ENCODE assay signal across 8 cellular contexts in genomic region chr12:12398026-12398859, GRCh38. TPM values are rescaled to one million over a fixed set of nuclear protein-coding genes. Genes with fewer than 3 reads are reported as not detected.
A peak's percentile ranks its signal among the peaks of the same experiment; 100 is the strongest.
DNase-seq lines count a peak whose midpoint lies in the region; ATAC-seq and TF ChIP-seq lines count a peak whose summit lies in the region.

No MANE protein-coding gene starts in this region.

- H3K27me3 ChIP-seq in HCT116 (ENCODE audit: insufficient read depth, low read length): no peaks in the 10 kb centered on the region
- H3K27me3 ChIP-seq in stomach: no peaks in the 10 kb centered on the region

- 48 to 53% (median 52%) methylated on average over 7 of the region's 7 CpGs for WGBS in stomach, 5 donors

- H3K9me3 Mint-ChIP-seq in activated naive CD4-positive, alpha-beta T cell treated with anti-CD3 and anti-CD28 coated beads, Interleukin-2, amount 10 ng/mL, durations not matched to agents 7 days and 5 days: no peaks in the 10 kb centered on the region

- TF ChIP-seq RAD21 in HCT116 (IDR thresholded peaks at IDR 0.05; ENCODE audit: low read depth): peak; percentile 33

- TF ChIP-seq CTCF in HCT116 (IDR thresholded peaks at IDR 0.05 in 2 of 3, conservative IDR thresholded peaks at IDR 0.05 in 1 of 3; ENCODE audit: borderline replicate concordance in 1 of 3, insufficient read depth in 1 of 3, low read depth in 2 of 3, low read length in 2 of 3) (peak in 2 of 3 experiments; percentile 15 to 22; a peak in 3 of 6 replicates), stomach (IDR thresholded peaks at IDR 0.05) (peak in 2 of 7 experiments; percentile 9)

- ATAC-seq in HCT116 (peak; percentile 53), T-helper 17 cell (no peak), left cardiac atrium (peak; percentile 87 to 98), HG03045 (IDR thresholded peaks at IDR 0.05; ENCODE audit: unreplicated experiment) (no peak), HG03354 (IDR thresholded peaks at IDR 0.05; ENCODE audit: poor library complexity, severe bottlenecking, unreplicated experiment) (no peak)

- H3K27me3 Mint-ChIP-seq in T-helper 17 cell: no peaks in the 10 kb centered on the region
- no peaks in the 10 kb centered on the region for H3K27me3 Mint-ChIP-seq in activated naive CD4-positive, alpha-beta T cell treated with anti-CD3 and anti-CD28 coated beads, Interleukin-2, amount 10 ng/mL, durations not matched to agents 7 days and 5 days

- H3K27ac Mint-ChIP-seq in T-helper 17 cell: peak overlapping the region; percentile 77
- no peak overlapping the region for H3K27ac Mint-ChIP-seq in activated naive CD4-positive, alpha-beta T cell treated with anti-CD3 and anti-CD28 coated beads, Interleukin-2, amount 10 ng/mL, durations not matched to agents 7 days and 5 days

- no peak overlapping the region for H3K4me3 ChIP-seq in HCT116 (replicated peaks in 1 of 2; ENCODE audit: low read depth in 1 of 2, low read length in 2 of 2)
- H3K4me3 ChIP-seq in stomach: no peak overlapping the region

- no TSS peak for BruUV-seq in HCT116 (replicated peaks; lab: Mats Ljungman, UMichigan)

- RAD21 ChIA-PET in HCT116 (lab: Charles Lee; ENCODE audit: low non-redundant PET in 1 of 2, low total read pairs in 2 of 2, uncharacterized antibody in 2 of 2, unreplicated experiment in 2 of 2): no interaction called here

- no peaks in the 10 kb centered on the region for H3K9me2 ChIP-seq in HCT116 (ENCODE audit: insufficient read depth)

- H3K4me2 ChIP-seq in HCT116 (ENCODE audit: low read length): no peak overlapping the region

- DNase-seq in HCT116 (ENCODE audit: low read depth, low spot score): no peak
- DNase-seq in T-helper 17 cell: no peak
- DNase-seq in left cardiac atrium: peak; percentile 70
- no peak for DNase-seq in stomach
- DNase-seq in activated naive CD4-positive, alpha-beta T cell treated with anti-CD3 and anti-CD28 coated beads, Interleukin-2, amount 10 ng/mL, durations not matched to agents 7 days and 5 days: no peak
- no peak for DNase-seq in stimulated activated naive CD4-positive, alpha-beta T cell (lab: John Stamatoyannopoulos, UW)

- H3K4me1 Mint-ChIP-seq in T-helper 17 cell: peaks cover 44% of the 10 kb centered on the region
- peaks cover 6% of the 10 kb centered on the region for H3K4me1 Mint-ChIP-seq in activated naive CD4-positive, alpha-beta T cell treated with anti-CD3 and anti-CD28 coated beads, Interleukin-2, amount 10 ng/mL, durations not matched to agents 7 days and 5 days

- H3K36me3 ChIP-seq in HCT116 (ENCODE audit: control insufficient read depth in 1 of 2, insufficient read depth in 2 of 2, low read length in 2 of 2) (no peaks in the 10 kb centered on the region), stomach (no peaks in the 10 kb centered on the region)

- H3K27ac ChIP-seq in HCT116 (ENCODE audit: low read depth, low read length) (no peak overlapping the region), stomach (peak overlapping the region in 4 of 5 donors; percentile 22 to 75 (median 68))

- no peaks in the 10 kb centered on the region for H4K20me1 ChIP-seq in HCT116 (ENCODE audit: insufficient read depth)

- TF ChIP-seq EP300 in stomach (IDR thresholded peaks at IDR 0.05): no peak

- intact Hi-C loops in HCT116 (cut with micrococcal nuclease): no loop called here
- intact Hi-C loops in left cardiac atrium (cut with DNase I): no loop called here
- intact Hi-C loops in stomach (cut with DNase I; ENCODE audit: low total_unique reads): loop anchor here (10.0 kb wide), 1 partner anchor 167 kb away; the partner anchor contains the start of gene DUSP16

- H3K4me1 ChIP-seq in HCT116 (ENCODE audit: control insufficient read depth in 1 of 2, insufficient read depth in 2 of 2, low read length in 2 of 2): no peaks in the 10 kb centered on the region
- H3K4me1 ChIP-seq in stomach: peaks cover 14 to 44% (median 36%) of the 10 kb centered on the region in 4 donors

- H2AFZ ChIP-seq in HCT116 (ENCODE audit: low read depth, low read length, poor library complexity, severe bottlenecking): no peak overlapping the region

- H3K4me3 Mint-ChIP-seq in T-helper 17 cell: no peak overlapping the region
- no peak overlapping the region for H3K4me3 Mint-ChIP-seq in activated naive CD4-positive, alpha-beta T cell treated with anti-CD3 and anti-CD28 coated beads, Interleukin-2, amount 10 ng/mL, durations not matched to agents 7 days and 5 days

- H3K36me3 Mint-ChIP-seq in T-helper 17 cell (ENCODE audit: low read depth): peaks cover 9% of the 10 kb centered on the region
- peaks cover 30% of the 10 kb centered on the region for H3K36me3 Mint-ChIP-seq in activated naive CD4-positive, alpha-beta T cell treated with anti-CD3 and anti-CD28 coated beads, Interleukin-2, amount 10 ng/mL, durations not matched to agents 7 days and 5 days

- H3K9me3 ChIP-seq in HCT116 (ENCODE audit: control insufficient read depth in 1 of 2, insufficient read depth in 1 of 2, low read depth in 1 of 2, low read length in 2 of 2): no peaks in the 10 kb centered on the region
- no peaks in the 10 kb centered on the region for H3K9me3 ChIP-seq in T-helper 17 cell (ENCODE audit: control insufficient read depth, low read length, poor library complexity, severe bottlenecking)
- no peaks in the 10 kb centered on the region for H3K9me3 ChIP-seq in stomach

- TF ChIP-seq POLR2A in HCT116 (IDR thresholded peaks at IDR 0.05; ENCODE audit: borderline replicate concordance, extremely low read depth, insufficient read depth, insufficient read length): no peak
- no peak for TF ChIP-seq POLR2A in stomach (IDR thresholded peaks at IDR 0.05)

- CTCF ChIA-PET in HCT116 (lab: Charles Lee): no interaction called here
- CTCF ChIA-PET in activated naive CD4-positive, alpha-beta T cell treated with anti-CD3 and anti-CD28 coated beads, Interleukin-2, amount 10 ng/mL, durations not matched to agents 7 days and 5 days (lab: Charles Lee): interaction anchor here (0.8 to 1.8 kb wide), 5 partner anchors 9 to 77 kb away, joined by 3 to 4 read pairs (median 4); no protein-coding TSS in a partner anchor

- H3K9ac ChIP-seq in HCT116 (ENCODE audit: low read length): no peak overlapping the region

- no peaks in the 10 kb centered on the region for H3K79me2 ChIP-seq in HCT116 (ENCODE audit: insufficient read depth, low read length)

- POLR2A ChIA-PET in HCT116 (lab: Charles Lee): no interaction called here

TF ChIP-seq in HCT116, 20 proteins besides CTCF, POLR2A, EP300 and RAD21 (continues in another document):
- TF ChIP-seq ATF3 (IDR thresholded peaks at IDR 0.05) (no peak), CEBPB (IDR thresholded peaks at IDR 0.05; ENCODE audit: low read depth) (no peak), JUND (IDR thresholded peaks at IDR 0.05) (no peak), ZBTB33 (IDR thresholded peaks at IDR 0.05; ENCODE audit: extremely low read depth, insufficient replicate concordance, low read length) (no peak), ZFX (IDR thresholded peaks at IDR 0.05) (no peak)

RNA-seq across cellular contexts. Expression of gene BORCS5, which starts 41.4 kb away (rescaled TPM):
- 8.7 TPM for total RNA-seq in HCT116 (2021; ENCODE audit: unreplicated experiment)
- 8.2 and 8.4 TPM in 2 replicates for polyA plus RNA-seq in HCT116 (2012)
- 10 to 100 TPM; 35.0 to 48.4 TPM for total RNA-seq in T-helper 17 cell
- 10 to 100 TPM in 1 of 2 donors, 1 to 10 TPM in 1; 7.4 to 10.5 TPM for total RNA-seq in left cardiac atrium
- 10 to 100 TPM in 3 of 5 donors, 1 to 10 TPM in 2; 1.3 to 49.0 (median 25.0) TPM for total RNA-seq in stomach
- polyA plus RNA-seq in stomach: 1 to 10 TPM; 5.5 to 8.7 (median 6.3) TPM

RNA-seq across cellular contexts. Expression of gene MANSC1, which starts 48.2 kb away (rescaled TPM):
- 0.20 TPM for total RNA-seq in HCT116 (2021; ENCODE audit: unreplicated experiment)
- polyA plus RNA-seq in HCT116 (2012): 0.07 TPM in 1 of 2 replicates, not detected in the other
- total RNA-seq in T-helper 17 cell: under 1 TPM in 1 of 2 donors, not detected in 1; 0.12 TPM
- total RNA-seq in left cardiac atrium: 10 to 100 TPM; 12.0 to 18.5 TPM
- 10 to 100 TPM in 2 of 5 donors, 1 to 10 TPM in 2, under 1 TPM in 1; 0.29 to 35.7 (median 8.8) TPM for total RNA-seq in stomach
- polyA plus RNA-seq in stomach: 10 to 100 TPM in 2 of 3 donors, 1 to 10 TPM in 1; 7.8 to 16.5 (median 10.2) TPM

Comparison
In these comparisons a context has a peak if more than half of its experiments do, and no peak if none do; other contexts are left out.
1. ATAC-seq: peak in HCT116 (single experiment) and left cardiac atrium (2 of 2); none in T-helper 17 cell (single experiment), HG03045 (single experiment) and HG03354 (single experiment).